In the genomic region with DNA sequence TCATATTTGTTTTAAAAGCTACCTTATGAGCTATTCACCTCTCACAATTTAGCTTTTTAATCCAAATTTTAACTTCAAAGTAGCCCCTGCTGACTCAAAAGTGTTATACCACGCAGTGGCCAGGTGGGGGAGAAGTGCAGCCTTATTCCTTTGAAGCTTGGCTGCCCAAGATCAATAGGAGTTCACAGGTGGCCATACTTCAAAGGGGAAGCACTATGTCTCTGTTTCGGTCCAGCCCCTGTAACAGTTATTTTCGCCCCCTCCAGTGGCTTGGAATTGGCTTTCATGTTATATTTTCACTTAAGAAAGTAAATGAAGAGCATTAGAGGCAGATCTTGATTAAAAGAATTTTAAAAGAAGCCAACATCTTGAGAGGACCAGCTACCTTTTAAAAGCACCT, we compare ENCODE assay signal across 8 cellular contexts.
DNase-seq lines count a peak whose midpoint lies in the region; ATAC-seq and TF ChIP-seq lines count a peak whose summit lies in the region.

No MANE protein-coding gene starts in this region.

- no peak overlapping the region for H3K9ac ChIP-seq in DND-41 (ENCODE audit: low read depth, low read length)

- peak; percentile 79 for ATAC-seq in DND-41 (ENCODE audit: insufficient read depth, low read depth)
- peak; percentile 83 for ATAC-seq in GM19372 (IDR thresholded peaks at IDR 0.05; ENCODE audit: low read depth, unreplicated experiment)
- peak; percentile 100 for ATAC-seq in HG03159 (IDR thresholded peaks at IDR 0.05; ENCODE audit: unreplicated experiment)
- no peak for ATAC-seq in lower lobe of right lung
- no peak for ATAC-seq in aorta (ENCODE audit: low FRiP score)

- H3K4me3 ChIP-seq in DND-41 (ENCODE audit: low read depth in 1 of 2, low read length in 2 of 2) (no peak overlapping the region), lower lobe of right lung (no peak overlapping the region), aorta (ENCODE audit: low read length in 2 of 2) (no peak overlapping the region)

- H3K36me3 ChIP-seq in DND-41 (ENCODE audit: insufficient read depth, low read length), result no peaks in the 10 kb centered on the region
- no peaks in the 10 kb centered on the region for H3K36me3 ChIP-seq in lower lobe of right lung
- no peaks in the 10 kb centered on the region for H3K36me3 ChIP-seq in aorta (ENCODE audit: control insufficient read depth in 1 of 2, insufficient read depth in 2 of 2, low read length in 1 of 2)

- H3K4me1 ChIP-seq in DND-41 (ENCODE audit: insufficient read depth, low read length) (no peaks in the 10 kb centered on the region), lower lobe of right lung (no peaks in the 10 kb centered on the region), aorta (ENCODE audit: control insufficient read depth in 1 of 2, insufficient read depth in 2 of 2, low read length in 2 of 2) (no peaks in the 10 kb centered on the region)

- no peaks in the 10 kb centered on the region for H4K20me1 ChIP-seq in DND-41 (ENCODE audit: insufficient read depth, low read length)

- no peak overlapping the region for H3K27ac ChIP-seq in DND-41 (ENCODE audit: low read length)
- H3K27ac ChIP-seq in lower lobe of right lung, result no peak overlapping the region
- no peak overlapping the region for H3K27ac ChIP-seq in aorta (ENCODE audit: low read depth in 1 of 2, low read length in 2 of 2)

- H2AFZ ChIP-seq in DND-41 (ENCODE audit: low read depth, low read length), result no peak overlapping the region

- intact Hi-C loops in lower lobe of right lung (cut with DNase I), result no loop called here
- intact Hi-C loops in aorta (cut with DNase I), result no loop called here

- no peaks in the 10 kb centered on the region for H3K9me3 ChIP-seq in DND-41 (ENCODE audit: insufficient read depth, low read length, severe bottlenecking)
- H3K9me3 ChIP-seq in lower lobe of right lung, result no peaks in the 10 kb centered on the region
- H3K9me3 ChIP-seq in aorta (ENCODE audit: control insufficient read depth, low read length), result no peaks in the 10 kb centered on the region

- 20 to 23% methylated on average over 3 of the region's 3 CpGs for WGBS in aorta, 2 donors

- no peaks in the 10 kb centered on the region for H3K27me3 ChIP-seq in DND-41 (ENCODE audit: insufficient read depth, low read length, poor library complexity)
- H3K27me3 ChIP-seq in lower lobe of right lung (ENCODE audit: low read depth), result no peaks in the 10 kb centered on the region
- H3K27me3 ChIP-seq in aorta (ENCODE audit: control insufficient read depth in 1 of 2, insufficient read depth in 2 of 2, low read length in 1 of 2), result no peaks in the 10 kb centered on the region

- TF ChIP-seq CTCF in DND-41 (IDR thresholded peaks at IDR 0.05; ENCODE audit: borderline replicate concordance, extremely low read depth, low read length, poor library complexity, severe bottlenecking) (peak; percentile 59), lower lobe of right lung (IDR thresholded peaks at IDR 0.05) (peak; percentile 49)

- H3K4me2 ChIP-seq in DND-41 (ENCODE audit: insufficient read depth, low read length), result no peak overlapping the region

- H3K79me2 ChIP-seq in DND-41 (ENCODE audit: insufficient read depth, low read length), result no peaks in the 10 kb centered on the region

- DNase-seq in DND-41 (peak; percentile 41), NCI-H345 (lab: John Stamatoyannopoulos, UW) (peak; percentile 55), astrocyte of the hippocampus (ENCODE audit: low read depth, low spot score) (peak; percentile 53), lower lobe of right lung (no peak), aorta (no peak)
- no peak for DNase-seq in stimulated activated CD4-positive, alpha-beta T cell treated with anti-CD3 and anti-CD28 coated beads, Interleukin-4, amount 100 ng/mL, for 24 hours

Comparison
In these comparisons a context has a peak if more than half of its experiments do, and no peak if none do; other contexts are left out.
1. ATAC-seq: peak in DND-41 (single experiment), GM19372 (single experiment) and HG03159 (single experiment); none in lower lobe of right lung (0 of 2) and aorta (single experiment).
2. DNase-seq: peak in DND-41 (single experiment), NCI-H345 (single experiment) and astrocyte of the hippocampus (single experiment); none in lower lobe of right lung (single experiment), aorta (0 of 2) and stimulated activated CD4-positive, alpha-beta T cell treated with anti-CD3 and anti-CD28 coated beads, Interleukin-4, amount 100 ng/mL, for 24 hours (single experiment).